Comparison of ENCODE assay signal across 1 cellular context in genomic region chr18:48719988-48720654, GRCh38.
A peak's percentile ranks its signal among the peaks of the same experiment; 100 is the strongest.
TF ChIP-seq lines count a peak whose summit lies in the region.

No MANE protein-coding gene starts in this region.

TF ChIP-seq in K562, 482 proteins besides CTCF, POLR2A, EP300 and RAD21 (continued from another document and continues in another):
- TF ChIP-seq, protein P1, sequence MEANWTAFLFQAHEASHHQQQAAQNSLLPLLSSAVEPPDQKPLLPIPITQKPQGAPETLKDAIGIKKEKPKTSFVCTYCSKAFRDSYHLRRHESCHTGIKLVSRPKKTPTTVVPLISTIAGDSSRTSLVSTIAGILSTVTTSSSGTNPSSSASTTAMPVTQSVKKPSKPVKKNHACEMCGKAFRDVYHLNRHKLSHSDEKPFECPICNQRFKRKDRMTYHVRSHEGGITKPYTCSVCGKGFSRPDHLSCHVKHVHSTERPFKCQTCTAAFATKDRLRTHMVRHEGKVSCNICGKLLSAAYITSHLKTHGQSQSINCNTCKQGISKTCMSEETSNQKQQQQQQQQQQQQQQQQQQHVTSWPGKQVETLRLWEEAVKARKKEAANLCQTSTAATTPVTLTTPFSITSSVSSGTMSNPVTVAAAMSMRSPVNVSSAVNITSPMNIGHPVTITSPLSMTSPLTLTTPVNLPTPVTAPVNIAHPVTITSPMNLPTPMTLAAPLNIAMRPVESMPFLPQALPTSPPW (CRISPR knock-in tag; IDR thresholded peaks at IDR 0.05): peak; percentile 83
- TF ChIP-seq, protein P2, sequence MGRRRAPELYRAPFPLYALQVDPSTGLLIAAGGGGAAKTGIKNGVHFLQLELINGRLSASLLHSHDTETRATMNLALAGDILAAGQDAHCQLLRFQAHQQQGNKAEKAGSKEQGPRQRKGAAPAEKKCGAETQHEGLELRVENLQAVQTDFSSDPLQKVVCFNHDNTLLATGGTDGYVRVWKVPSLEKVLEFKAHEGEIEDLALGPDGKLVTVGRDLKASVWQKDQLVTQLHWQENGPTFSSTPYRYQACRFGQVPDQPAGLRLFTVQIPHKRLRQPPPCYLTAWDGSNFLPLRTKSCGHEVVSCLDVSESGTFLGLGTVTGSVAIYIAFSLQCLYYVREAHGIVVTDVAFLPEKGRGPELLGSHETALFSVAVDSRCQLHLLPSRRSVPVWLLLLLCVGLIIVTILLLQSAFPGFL (CRISPR knock-in tag; IDR thresholded peaks at IDR 0.05): no peak
- TF ChIP-seq NR2C1 (IDR thresholded peaks at IDR 0.05) (no peak), NR2C1 (tag; IDR thresholded peaks at IDR 0.05) (0 out of 2 replicates have a peak, but pooled peaks have one; percentile 30), ZNF239 (CRISPR knock-in tag; IDR thresholded peaks at IDR 0.05) (no peak), SIRT6 (IDR thresholded peaks at IDR 0.05; ENCODE audit: low read depth, low read length) (no peak), TSC22D4 (tag; IDR thresholded peaks at IDR 0.05) (no peak), HDAC8 (tag; IDR thresholded peaks at IDR 0.05) (no peak), CXXC5 (CRISPR knock-in tag; IDR thresholded peaks at IDR 0.05) (peak; percentile 22), SMAD1 (IDR thresholded peaks at IDR 0.05; ENCODE audit: low read depth, low read length, partially characterized antibody) (no peak), CREB5 (CRISPR knock-in tag; IDR thresholded peaks at IDR 0.05) (no peak), FOXJ3 (CRISPR knock-in tag; IDR thresholded peaks at IDR 0.05) (no peak), BRD4 (IDR thresholded peaks at IDR 0.05) (no peak), ELF4 (CRISPR knock-in tag; IDR thresholded peaks at IDR 0.05) (no peak), ZNF174 (CRISPR knock-in tag; IDR thresholded peaks at IDR 0.05) (no peak), SMC3 (conservative IDR thresholded peaks at IDR 0.05; ENCODE audit: insufficient read depth, low read depth, low read length) (no peak), ZNF584 (CRISPR knock-in tag; IDR thresholded peaks at IDR 0.05; ENCODE audit: low read depth) (peak; percentile 44; the same call in 1 of the 2 replicates), SAFB (IDR thresholded peaks at IDR 0.05; ENCODE audit: borderline replicate concordance, low read depth, low read length) (no peak), MEF2D (tag; conservative IDR thresholded peaks at IDR 0.05; ENCODE audit: low read depth) (peak; percentile 97), ZNF586 (CRISPR knock-in tag; conservative IDR thresholded peaks at IDR 0.05) (no peak), ZNF224 (CRISPR knock-in tag; IDR thresholded peaks at IDR 0.05) (no peak), ZNF212 (CRISPR knock-in tag; IDR thresholded peaks at IDR 0.05) (no peak), NFIC (IDR thresholded peaks at IDR 0.05) (peak; percentile 84), MEF2A (IDR thresholded peaks at IDR 0.05; ENCODE audit: control insufficient read depth, low read depth, low read length) (peak; percentile 86), ZNF280A (IDR thresholded peaks at IDR 0.05; ENCODE audit: low read depth, partially characterized antibody) (no peak), STAT5A (IDR thresholded peaks at IDR 0.05; ENCODE audit: borderline replicate concordance, low read length) (peak; percentile 56), TCF3 (CRISPR knock-in tag; IDR thresholded peaks at IDR 0.05) (peak; percentile 88), ZNF696 (CRISPR knock-in tag; conservative IDR thresholded peaks at IDR 0.05) (no peak), ZEB2 (IDR thresholded peaks at IDR 0.05) (0 out of 2 replicates have a peak, but pooled peaks have one; percentile 39), PRMT5 (CRISPR knock-in tag; IDR thresholded peaks at IDR 0.05) (no peak), ZKSCAN8 (CRISPR knock-in tag; IDR thresholded peaks at IDR 0.05) (no peak), STAT5B (CRISPR knock-in tag; IDR thresholded peaks at IDR 0.05) (no peak), KDM1A (IDR thresholded peaks at IDR 0.05) (peak; percentile 68 to 71), MCM3 (IDR thresholded peaks at IDR 0.05) (no peak), KDM4B (IDR thresholded peaks at IDR 0.05; ENCODE audit: borderline replicate concordance in 2 of 2, low read depth in 1 of 2) (no peak), SETDB1 (IDR thresholded peaks at IDR 0.05; ENCODE audit: low read length) (no peak), MAZ (CRISPR knock-in tag; conservative IDR thresholded peaks at IDR 0.05 in 1 of 2, IDR thresholded peaks at IDR 0.05 in 1 of 2) (peak in 1 of 2 experiments; percentile 49; a peak in 3 of 4 replicates), DACH1 (IDR thresholded peaks at IDR 0.05; ENCODE audit: partially characterized antibody) (peak; percentile 17), DLX4 (CRISPR knock-in tag; IDR thresholded peaks at IDR 0.05) (no peak), ILK (tag; IDR thresholded peaks at IDR 0.05; ENCODE audit: borderline replicate concordance, low read depth) (no peak), BCOR (IDR thresholded peaks at IDR 0.05) (0 out of 2 replicates have a peak, but pooled peaks have one; percentile 35), ZNF324 (CRISPR knock-in tag; IDR thresholded peaks at IDR 0.05) (no peak), CBX1 (IDR thresholded peaks at IDR 0.05; ENCODE audit: low read depth) (no peak), RBM14 (IDR thresholded peaks at IDR 0.05; ENCODE audit: borderline replicate concordance, insufficient read depth, low read depth, low read length) (no peak), HNRNPUL1 (IDR thresholded peaks at IDR 0.05; ENCODE audit: low read length) (no peak), POLR2B (IDR thresholded peaks at IDR 0.05; ENCODE audit: low read depth, partially characterized antibody) (no peak), SMAD3 (CRISPR knock-in tag; conservative IDR thresholded peaks at IDR 0.05) (no peak), TGIF2 (CRISPR knock-in tag; IDR thresholded peaks at IDR 0.05) (no peak), ZNF165 (CRISPR knock-in tag; IDR thresholded peaks at IDR 0.05; ENCODE audit: borderline replicate concordance) (no peak), SREBF2 (CRISPR knock-in tag; IDR thresholded peaks at IDR 0.05) (no peak), SLC30A9 (CRISPR knock-in tag; IDR thresholded peaks at IDR 0.05) (no peak), KLF16 (IDR thresholded peaks at IDR 0.05) (peak; percentile 91), CCAR2 (IDR thresholded peaks at IDR 0.05; ENCODE audit: low read depth, low read length) (no peak), TFAM (CRISPR knock-in tag; conservative IDR thresholded peaks at IDR 0.05) (no peak), ILF3 (IDR thresholded peaks at IDR 0.05; ENCODE audit: borderline replicate concordance) (no peak), ZNF785 (CRISPR knock-in tag; IDR thresholded peaks at IDR 0.05) (no peak), SRSF9 (IDR thresholded peaks at IDR 0.05; ENCODE audit: borderline replicate concordance, low read depth, low read length) (no peak), MECOM (CRISPR knock-in tag; IDR thresholded peaks at IDR 0.05) (peak; percentile 44; the same call in 1 of the 2 replicates), ZNF277 (CRISPR knock-in tag; IDR thresholded peaks at IDR 0.05; ENCODE audit: borderline replicate concordance) (no peak), PTTG1 (tag; IDR thresholded peaks at IDR 0.05; ENCODE audit: low read depth) (no peak), NFYB (IDR thresholded peaks at IDR 0.05; ENCODE audit: extremely low read depth, insufficient read length) (no peak), XRCC5 (IDR thresholded peaks at IDR 0.05; ENCODE audit: low read depth, low read length) (no peak), HBP1 (CRISPR knock-in tag; IDR thresholded peaks at IDR 0.05) (no peak), ZFP30 (CRISPR knock-in tag; IDR thresholded peaks at IDR 0.05; ENCODE audit: borderline replicate concordance) (no peak), MYNN (IDR thresholded peaks at IDR 0.05) (peak; percentile 70), MYNN (CRISPR knock-in tag; IDR thresholded peaks at IDR 0.05) (no peak), ARHGAP35 (IDR thresholded peaks at IDR 0.05; ENCODE audit: partially characterized antibody) (no peak), TBL1XR1 (IDR thresholded peaks at IDR 0.05; ENCODE audit: low read length in 2 of 2) (peak in 1 of 2 experiments; percentile 83; a peak in 2 of 4 replicates), SRSF3 (IDR thresholded peaks at IDR 0.05; ENCODE audit: insufficient read depth, low read length) (no peak), EZH2 (IDR thresholded peaks at IDR 0.05; ENCODE audit: borderline replicate concordance, low read depth, low read length) (no peak), RB1 (IDR thresholded peaks at IDR 0.05; ENCODE audit: low read depth) (no peak), ZNF444 (CRISPR knock-in tag; IDR thresholded peaks at IDR 0.05) (no peak), U2AF2 (optimal IDR thresholded peaks at IDR 0.05; ENCODE audit: low read depth, low read length) (no peak), SOX6 (IDR thresholded peaks at IDR 0.05) (peak; percentile 78)
- TF ChIP-seq, protein P3, sequence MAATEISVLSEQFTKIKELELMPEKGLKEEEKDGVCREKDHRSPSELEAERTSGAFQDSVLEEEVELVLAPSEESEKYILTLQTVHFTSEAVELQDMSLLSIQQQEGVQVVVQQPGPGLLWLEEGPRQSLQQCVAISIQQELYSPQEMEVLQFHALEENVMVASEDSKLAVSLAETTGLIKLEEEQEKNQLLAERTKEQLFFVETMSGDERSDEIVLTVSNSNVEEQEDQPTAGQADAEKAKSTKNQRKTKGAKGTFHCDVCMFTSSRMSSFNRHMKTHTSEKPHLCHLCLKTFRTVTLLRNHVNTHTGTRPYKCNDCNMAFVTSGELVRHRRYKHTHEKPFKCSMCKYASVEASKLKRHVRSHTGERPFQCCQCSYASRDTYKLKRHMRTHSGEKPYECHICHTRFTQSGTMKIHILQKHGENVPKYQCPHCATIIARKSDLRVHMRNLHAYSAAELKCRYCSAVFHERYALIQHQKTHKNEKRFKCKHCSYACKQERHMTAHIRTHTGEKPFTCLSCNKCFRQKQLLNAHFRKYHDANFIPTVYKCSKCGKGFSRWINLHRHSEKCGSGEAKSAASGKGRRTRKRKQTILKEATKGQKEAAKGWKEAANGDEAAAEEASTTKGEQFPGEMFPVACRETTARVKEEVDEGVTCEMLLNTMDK (IDR thresholded peaks at IDR 0.05; ENCODE audit: borderline replicate concordance, insufficient read depth, low read depth, low read length, poor library complexity, severe bottlenecking): no peak
- TF ChIP-seq, protein P4, sequence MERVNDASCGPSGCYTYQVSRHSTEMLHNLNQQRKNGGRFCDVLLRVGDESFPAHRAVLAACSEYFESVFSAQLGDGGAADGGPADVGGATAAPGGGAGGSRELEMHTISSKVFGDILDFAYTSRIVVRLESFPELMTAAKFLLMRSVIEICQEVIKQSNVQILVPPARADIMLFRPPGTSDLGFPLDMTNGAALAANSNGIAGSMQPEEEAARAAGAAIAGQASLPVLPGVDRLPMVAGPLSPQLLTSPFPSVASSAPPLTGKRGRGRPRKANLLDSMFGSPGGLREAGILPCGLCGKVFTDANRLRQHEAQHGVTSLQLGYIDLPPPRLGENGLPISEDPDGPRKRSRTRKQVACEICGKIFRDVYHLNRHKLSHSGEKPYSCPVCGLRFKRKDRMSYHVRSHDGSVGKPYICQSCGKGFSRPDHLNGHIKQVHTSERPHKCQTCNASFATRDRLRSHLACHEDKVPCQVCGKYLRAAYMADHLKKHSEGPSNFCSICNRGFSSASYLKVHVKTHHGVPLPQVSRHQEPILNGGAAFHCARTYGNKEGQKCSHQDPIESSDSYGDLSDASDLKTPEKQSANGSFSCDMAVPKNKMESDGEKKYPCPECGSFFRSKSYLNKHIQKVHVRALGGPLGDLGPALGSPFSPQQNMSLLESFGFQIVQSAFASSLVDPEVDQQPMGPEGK (CRISPR knock-in tag; IDR thresholded peaks at IDR 0.05; ENCODE audit: borderline replicate concordance): no peak
